In genomic region chr9:134324359-134325095, GRCh38 we compare ENCODE assay signal across 8 cellular contexts. TPM values are rescaled to one million over a fixed set of nuclear protein-coding genes. Genes with fewer than 3 reads are reported as not detected.
A peak's percentile ranks its signal among the peaks of the same experiment; 100 is the strongest.
DNase-seq lines count a peak whose midpoint lies in the region; ATAC-seq, FAIRE-seq and TF ChIP-seq lines count a peak whose summit lies in the region.

No MANE protein-coding gene starts in this region.

- DNase-seq in HTR-8/SVneo (ENCODE audit: insufficient read length, low spot score) (no peak), left ventricle myocardium superior (peak; percentile 41), spleen (peak; percentile 82), COLO668 (lab: John Stamatoyannopoulos, UW; ENCODE audit: unreplicated experiment) (no peak), NCI-H2081 (lab: John Stamatoyannopoulos, UW) (no peak), DMS53 treated with DMSO at 0.1 percent for 48 hours (lab: John Stamatoyannopoulos, UW; ENCODE audit: unreplicated experiment) (no peak), NCI-H446 (lab: John Stamatoyannopoulos, UW) (no peak)
- DNase-seq in activated T-cell treated with anti-CD3 and anti-CD28 coated beads, Interleukin-2, amount 50 U/mL, for 72 hours, result no peak

- no peak overlapping the region for H3K27ac Mint-ChIP-seq in activated T-cell treated with anti-CD3 and anti-CD28 coated beads, Interleukin-2, amount 50 U/mL, for 72 hours

- H3K4me3 Mint-ChIP-seq in activated T-cell treated with anti-CD3 and anti-CD28 coated beads, Interleukin-2, amount 50 U/mL, for 72 hours, result peak overlapping the region; percentile 32 to 61

- H3K9me3 ChIP-seq in spleen, result no peaks in the 10 kb centered on the region

- peaks cover 5% of the 10 kb centered on the region for H3K4me1 Mint-ChIP-seq in activated T-cell treated with anti-CD3 and anti-CD28 coated beads, Interleukin-2, amount 50 U/mL, for 72 hours (ENCODE audit: low read depth)

- no peaks in the 10 kb centered on the region for H3K36me3 Mint-ChIP-seq in activated T-cell treated with anti-CD3 and anti-CD28 coated beads, Interleukin-2, amount 50 U/mL, for 72 hours (ENCODE audit: insufficient read depth in 2 of 2)

- no peak for TF ChIP-seq CTCF in spleen (IDR thresholded peaks at IDR 0.05 in 8 of 11, conservative IDR thresholded peaks at IDR 0.05 in 3 of 11)

- peak overlapping the region in 6 of 8 donors; percentile 74 to 93 (median 90) for H3K27ac ChIP-seq in spleen

- intact Hi-C loops in left ventricle myocardium superior (cut with micrococcal nuclease) (no loop called here), spleen (cut with DNase I; ENCODE audit: low total_unique reads) (loop anchor here (10.0 kb wide), 1 partner anchor 150 kb away; no protein-coding TSS in a partner anchor)

- H3K27me3 ChIP-seq in spleen (replicated peaks in 1 of 7), result peaks cover 0 to 9% (median 0%) of the 10 kb centered on the region in 7 donors

- WGBS in spleen, 5 donors, result 59 to 75% (median 65%) methylated on average over 16 to 17 of the region's 17 CpGs

- H3K4me3 ChIP-seq in spleen, result peak overlapping the region in 6 of 8 donors; percentile 66 to 85 (median 71)

- TF ChIP-seq POLR2A in spleen (IDR thresholded peaks at IDR 0.05), result no peak

- H3K4me1 ChIP-seq in spleen, result peaks cover 7 to 76% (median 46%) of the 10 kb centered on the region in 6 donors

- peaks cover 18% of the 10 kb centered on the region for H3K27me3 Mint-ChIP-seq in activated T-cell treated with anti-CD3 and anti-CD28 coated beads, Interleukin-2, amount 50 U/mL, for 72 hours (ENCODE audit: low read depth)

- no peaks in the 10 kb centered on the region for H3K36me3 ChIP-seq in spleen

- no peaks in the 10 kb centered on the region for H3K9me3 Mint-ChIP-seq in activated T-cell treated with anti-CD3 and anti-CD28 coated beads, Interleukin-2, amount 50 U/mL, for 72 hours

- peak; percentile 57 for FAIRE-seq in HTR-8/SVneo (lab: Jason Lieb, UNC)

- ATAC-seq in activated T-cell treated with anti-CD3 and anti-CD28 coated beads, Interleukin-2, amount 50 U/mL, for 72 hours (replicated peaks in 1 of 2), result peak; percentile 14 to 25
- ATAC-seq in left ventricle myocardium superior, result no peak

RNA-seq across cellular contexts. Expression of gene RXRA, which starts 1.7 kb away (rescaled TPM):
- total RNA-seq in activated T-cell treated with anti-CD3 and anti-CD28 coated beads, Interleukin-2, amount 50 U/mL, for 72 hours, result 10 to 100 TPM in 1 of 2 donors, 1 to 10 TPM in 1; 4.9 to 12.4 TPM
- total RNA-seq in left ventricle myocardium superior, result 90.8 TPM
- total RNA-seq in spleen, result 100 to 1,000 TPM in 2 of 7 donors, 10 to 100 TPM in 5; 67.7 to 116 (median 95.6) TPM
- 10 to 100 TPM; 10.9 to 40.4 (median 11.9) TPM for polyA plus RNA-seq in spleen

Comparison
In these comparisons a context has a peak if more than half of its experiments do, and no peak if none do; other contexts are left out.
1. DNase-seq: peak in left ventricle myocardium superior (single experiment) and spleen (single experiment); none in HTR-8/SVneo (single experiment), activated T-cell treated with anti-CD3 and anti-CD28 coated beads, Interleukin-2, amount 50 U/mL, for 72 hours (0 of 2), COLO668 (single experiment), NCI-H2081 (0 of 2), DMS53 treated with DMSO at 0.1 percent for 48 hours (single experiment) and NCI-H446 (0 of 2).